Comparison of ENCODE assay signal across 17 cellular contexts in genomic region chr6:131946404-131946991, GRCh38. TPM values are rescaled to one million over a fixed set of nuclear protein-coding genes. Genes with fewer than 3 reads are reported as not detected.
DNase-seq lines count a peak whose midpoint lies in the region; ATAC-seq, FAIRE-seq and TF ChIP-seq lines count a peak whose summit lies in the region.
"Had no signal": no experiment of that assay in that cellular context is flagged by ENCODE, and none has a peak within 500 bp of the region (broad histone marks: within the 10 kb centered on the region; RNA-seq: fewer than 3 reads in every experiment).

No MANE protein-coding gene starts in this region.

- peak overlapping the region; percentile 81 for H3K27ac Mint-ChIP-seq in chondrocyte (ENCODE audit: unreplicated experiment)
- H3K27ac Mint-ChIP-seq: activated naive CD4-positive, alpha-beta T cell treated with anti-CD3 and anti-CD28 coated beads for 36 hours; dendritic cell treated with granulocyte-macrophage colony-stimulating factor and Interleukin-4, amounts not matched to agents 40 ng/mL and 50 ng/mL, for 4 days had no signal

- in situ Hi-C loops in KBM-7 (cut with MboI; ENCODE audit: low pct_unique_long_range_greater_than_20kb, low sequenced_read_pairs) = no loop called here

- no peak for TF ChIP-seq CTCF in chondrocyte (IDR thresholded peaks at IDR 0.05)

- no peaks in the 10 kb centered on the region for H3K27me3 Mint-ChIP-seq in chondrocyte (ENCODE audit: low read depth)
- peaks cover 45% of the 10 kb centered on the region for H3K27me3 Mint-ChIP-seq in activated T-cell treated with anti-CD3 and anti-CD28 coated beads, Interleukin-2, amount 50 U/mL, for 4 hours (ENCODE audit: low read depth)

- H3K4me3 Mint-ChIP-seq in chondrocyte (ENCODE audit: unreplicated experiment) = peak overlapping the region; percentile 67
- no peak overlapping the region for H3K4me3 Mint-ChIP-seq in activated T-cell treated with anti-CD3 and anti-CD28 coated beads, Interleukin-2, amount 50 U/mL, for 4 hours
- H3K4me3 Mint-ChIP-seq: activated naive CD4-positive, alpha-beta T cell treated with anti-CD3 and anti-CD28 coated beads for 36 hours; dendritic cell treated with granulocyte-macrophage colony-stimulating factor and Interleukin-4, amounts not matched to agents 40 ng/mL and 50 ng/mL, for 4 days had no signal

- H3K36me3 ChIP-seq in ACC112 (ENCODE audit: insufficient read depth, low read length) = peaks cover 20% of the 10 kb centered on the region; the same call in 1 of the 2 replicates
- H3K36me3 ChIP-seq: lower lobe of right lung had no signal

- H3K4me1 ChIP-seq in ACC112 (ENCODE audit: control insufficient read depth, insufficient read depth, low read length, unreplicated experiment) = peaks cover 25% of the 10 kb centered on the region

- no peaks in the 10 kb centered on the region for H3K9me3 Mint-ChIP-seq in chondrocyte (ENCODE audit: low read depth)
- H3K9me3 Mint-ChIP-seq in activated T-cell treated with anti-CD3 and anti-CD28 coated beads, Interleukin-2, amount 50 U/mL, for 4 hours = no peaks in the 10 kb centered on the region
- H3K9me3 Mint-ChIP-seq: activated naive CD4-positive, alpha-beta T cell treated with anti-CD3 and anti-CD28 coated beads for 36 hours; dendritic cell treated with granulocyte-macrophage colony-stimulating factor and Interleukin-4, amounts not matched to agents 40 ng/mL and 50 ng/mL, for 4 days had no signal

- DNase-seq in LHCN-M2 (ENCODE audit: low read depth) (peak; percentile 55), chondrocyte (ENCODE audit: low spot score) (no peak), kidney tubule cell (ENCODE audit: low spot score) (peak; percentile 21), KBM-7 (no peak), cerebellar nuclear complex (lab: John Stamatoyannopoulos, UW) (no peak), RCC 7860 (ENCODE audit: low spot score) (no peak)
- no peak for DNase-seq in activated T-cell treated with anti-CD3 and anti-CD28 coated beads, Interleukin-2, amount 50 U/mL, for 4 hours
- DNase-seq: activated naive CD4-positive, alpha-beta T cell treated with anti-CD3 and anti-CD28 coated beads for 36 hours; DMS 273 treated with DMSO at 0.1 percent for 48 hours; lower lobe of right lung; occipital lobe; RPMI8226; stimulated activated CD8-positive, alpha-beta memory T cell treated with anti-CD3 and anti-CD28 coated beads, Interleukin-4, amount 100 ng/mL, for 48 hours had no signal

- peaks cover 29% of the 10 kb centered on the region for H3K36me3 Mint-ChIP-seq in chondrocyte (ENCODE audit: low read depth)
- no peaks in the 10 kb centered on the region for H3K36me3 Mint-ChIP-seq in activated T-cell treated with anti-CD3 and anti-CD28 coated beads, Interleukin-2, amount 50 U/mL, for 4 hours (ENCODE audit: insufficient read depth)

- no peak overlapping the region for H2AFZ ChIP-seq in ACC112 (ENCODE audit: low read length, unreplicated experiment)

- no peak for ATAC-seq in activated T-cell treated with anti-CD3 and anti-CD28 coated beads, Interleukin-2, amount 50 U/mL, for 4 hours
- ATAC-seq: lower lobe of right lung had no signal

- H3K27ac ChIP-seq in ACC112 (ENCODE audit: low read depth, low read length) = peak overlapping the region; percentile 93
- H3K27ac ChIP-seq: HL-60, lower lobe of right lung had no signal

- peaks cover 47% of the 10 kb centered on the region for H3K4me1 Mint-ChIP-seq in chondrocyte (ENCODE audit: low read depth)
- H3K4me1 Mint-ChIP-seq in activated T-cell treated with anti-CD3 and anti-CD28 coated beads, Interleukin-2, amount 50 U/mL, for 4 hours (ENCODE audit: low read depth) = peaks cover 8% of the 10 kb centered on the region

- H3K79me2 ChIP-seq in ACC112 (ENCODE audit: control insufficient read depth, insufficient read depth, low read length, unreplicated experiment) = peaks cover 22% of the 10 kb centered on the region

- H3K4me3 ChIP-seq in ACC112 (ENCODE audit: low read depth, low read length) = peak overlapping the region; percentile 96

- no peak for FAIRE-seq in RCC 7860 (lab: Jason Lieb, UNC)

- no peaks in the 10 kb centered on the region for H3K27me3 ChIP-seq in ACC112 (ENCODE audit: insufficient read depth, low read length)

RNA-seq across cellular contexts. Expression of gene CCN2, which starts 4.7 kb away (rescaled TPM):
- 46.6 and 51.8 TPM in 2 replicates for total RNA-seq in LHCN-M2 (2014; rRNA removed)
- 261 TPM for polyA plus RNA-seq in LHCN-M2 (2012)
- total RNA-seq in chondrocyte = 1,296 to 1,346 TPM (median 1,334 TPM) in 3 replicates
- under 1 TPM; 0.32 to 0.41 (median 0.33) TPM for total RNA-seq in activated T-cell treated with anti-CD3 and anti-CD28 coated beads, Interleukin-2, amount 50 U/mL, for 4 hours
- total RNA-seq: activated CD8-positive, alpha-beta memory T cell treated with anti-CD3 and anti-CD28 coated beads for 36 hours; activated naive CD4-positive, alpha-beta T cell treated with anti-CD3 and anti-CD28 coated beads for 36 hours had no signal

Comparison
In these comparisons a context has a peak if more than half of its experiments do, and no peak if none do; other contexts are left out.
1. DNase-seq: peak in LHCN-M2 (single experiment) and kidney tubule cell (single experiment); none in chondrocyte (single experiment), KBM-7 (single experiment), cerebellar nuclear complex (0 of 2), RCC 7860 (single experiment) and activated T-cell treated with anti-CD3 and anti-CD28 coated beads, Interleukin-2, amount 50 U/mL, for 4 hours (single experiment).
2. RNA of gene CCN2, which starts 4.7 kb away (total RNA-seq): 1,296 to 1,346 TPM in chondrocyte and 46.6 to 51.8 TPM in LHCN-M2; 0.32 to 0.41 TPM in activated T-cell treated with anti-CD3 and anti-CD28 coated beads, Interleukin-2, amount 50 U/mL, for 4 hours; every median in the first group is over 10 times any median in the second.